1 cellular context compared by ENCODE assay signal in the genomic region with DNA sequence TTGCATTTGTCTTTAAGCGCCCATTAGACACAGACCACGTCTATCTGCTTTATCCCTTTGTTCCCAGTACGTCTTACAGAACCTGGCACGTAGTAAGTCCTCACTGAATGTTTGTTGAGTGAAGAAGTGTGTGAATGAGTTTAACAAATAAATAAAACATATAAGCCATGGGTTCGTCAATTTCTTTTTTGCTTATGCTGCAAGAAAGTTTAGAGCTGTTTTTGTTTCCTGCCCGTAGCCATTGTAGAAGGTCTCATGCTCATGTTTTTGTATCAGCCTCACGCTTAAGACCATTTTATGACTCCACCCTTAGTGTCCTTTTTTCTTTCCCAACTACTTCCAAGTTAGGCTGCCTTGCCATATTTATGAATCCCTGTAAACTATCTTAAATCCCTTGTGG.
TF ChIP-seq lines count a peak whose summit lies in the region.

No MANE protein-coding gene starts in this region.

TF ChIP-seq in neural cell, 6 proteins besides CTCF, POLR2A, EP300 and RAD21 (continued from another document):
- TF ChIP-seq SMC3 (conservative IDR thresholded peaks at IDR 0.05; ENCODE audit: poor library complexity) (no peak), POLR2AphosphoS5 (IDR thresholded peaks at IDR 0.05) (no peak), EZH2 (IDR thresholded peaks at IDR 0.05; ENCODE audit: borderline replicate concordance, insufficient read depth, low read length, poor library complexity, severe bottlenecking) (no peak)
